Comparison of ENCODE assay signal across 10 cellular contexts in genomic region chr15:91965501-91966180, GRCh38.
DNase-seq lines count a peak whose midpoint lies in the region; ATAC-seq and TF ChIP-seq lines count a peak whose summit lies in the region.
"Had no signal": no experiment of that assay in that cellular context is flagged by ENCODE, and none has a peak within 500 bp of the region (broad histone marks: within the 10 kb centered on the region; RNA-seq: fewer than 3 reads in every experiment).

No MANE protein-coding gene starts in this region.

- H3K27me3 Mint-ChIP-seq in chondrocyte (ENCODE audit: low read depth) (no peaks in the 10 kb centered on the region), nephron (ENCODE audit: low read depth) (peaks cover 9% of the 10 kb centered on the region)

- peak overlapping the region; percentile 8 for H3K27ac Mint-ChIP-seq in chondrocyte (ENCODE audit: unreplicated experiment)
- H3K27ac Mint-ChIP-seq in nephron, result peak overlapping the region in 2 of 3 experiments; percentile 47 to 53

- H3K9me3 Mint-ChIP-seq in chondrocyte (ENCODE audit: low read depth) (peaks cover 2% of the 10 kb centered on the region), nephron (peaks cover 2% of the 10 kb centered on the region)
- H3K9me3 Mint-ChIP-seq: immature natural killer cell had no signal

- no peak overlapping the region for H3K4me3 Mint-ChIP-seq in chondrocyte (ENCODE audit: unreplicated experiment)
- H3K4me3 Mint-ChIP-seq in nephron, result no peak overlapping the region
- H3K4me3 Mint-ChIP-seq: immature natural killer cell had no signal

- ATAC-seq in GM18861 (IDR thresholded peaks at IDR 0.05; ENCODE audit: unreplicated experiment), result no peak

- DNase-seq in Daoy (ENCODE audit: low read depth) (peak; percentile 89), NCI-H2029 (lab: John Stamatoyannopoulos, UW) (peak; percentile 58), chondrocyte (ENCODE audit: low spot score) (no peak), D341Med (ENCODE audit: low spot score) (no peak), T-helper 9 cell (no peak), NCI-H510A (lab: John Stamatoyannopoulos, UW) (no peak)
- DNase-seq: central memory CD4-positive, alpha-beta T cell; immature natural killer cell had no signal

- H3K4me1 Mint-ChIP-seq in chondrocyte (ENCODE audit: low read depth) (peaks cover 9% of the 10 kb centered on the region), nephron (peaks cover 11% of the 10 kb centered on the region)

- H3K36me3 Mint-ChIP-seq in chondrocyte (ENCODE audit: low read depth) (no peaks in the 10 kb centered on the region), nephron (ENCODE audit: low read depth) (no peaks in the 10 kb centered on the region)

- TF ChIP-seq CTCF in chondrocyte (IDR thresholded peaks at IDR 0.05) (no peak), nephron (IDR thresholded peaks at IDR 0.05; ENCODE audit: unreplicated experiment in 3 of 3) (no peak)

Comparison
In these comparisons a context has a peak if more than half of its experiments do, and no peak if none do; other contexts are left out.
1. DNase-seq: peak in Daoy (single experiment) and NCI-H2029 (single experiment); none in chondrocyte (single experiment), D341Med (single experiment), T-helper 9 cell (single experiment) and NCI-H510A (single experiment).